ENCODE assay signal across 8 cellular contexts in the genomic region with DNA sequence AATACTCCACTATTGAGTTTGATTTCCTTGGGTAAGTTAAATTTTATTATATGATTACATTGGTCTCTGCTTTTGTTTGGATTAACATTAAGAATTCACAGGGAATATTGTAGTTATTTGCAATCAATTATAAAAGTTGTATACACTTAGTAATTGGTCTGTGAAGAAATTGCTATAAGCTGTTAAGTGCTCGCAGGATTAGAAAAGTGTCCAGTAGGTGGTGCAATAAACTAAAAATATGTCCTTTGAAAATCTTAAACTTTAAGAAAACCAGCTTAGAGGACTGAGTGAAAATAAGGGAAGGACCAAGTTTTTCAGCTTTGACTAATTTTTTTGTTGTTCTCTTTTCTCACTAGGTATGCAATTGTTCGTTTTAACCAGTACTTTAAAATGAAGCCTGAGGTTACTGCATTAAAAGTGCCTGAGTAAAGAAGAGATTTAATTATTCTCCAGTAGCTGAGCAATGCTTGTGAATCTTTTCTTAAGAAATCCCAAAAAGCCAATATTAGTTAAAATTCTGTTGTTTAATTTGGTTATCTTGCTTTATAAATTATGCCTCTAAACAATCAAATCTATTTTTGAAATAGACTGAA. TPM values are rescaled to one million over a fixed set of nuclear protein-coding genes. Genes with fewer than 3 reads are reported as not detected.
A peak's percentile ranks its signal among the peaks of the same experiment; 100 is the strongest.
DNase-seq lines count a peak whose midpoint lies in the region; ATAC-seq and TF ChIP-seq lines count a peak whose summit lies in the region.

No MANE protein-coding gene starts in this region.

- no peak overlapping the region for H2AFZ ChIP-seq in Karpas-422 (ENCODE audit: low read length)
- no peak overlapping the region for H2AFZ ChIP-seq in SU-DHL-6 (ENCODE audit: low read depth, low read length, severe bottlenecking)

- TF ChIP-seq POLR2A in thyroid gland (IDR thresholded peaks at IDR 0.05), result no peak

- DNase-seq in Karpas-422, result peak; percentile 80
- peak; percentile 6 for DNase-seq in germinal center (ENCODE audit: low spot score)
- no peak for DNase-seq in thyroid gland
- DNase-seq in SHP77 treated with DMSO at 0.1 percent for 48 hours (lab: John Stamatoyannopoulos, UW), result no peak
- no peak for DNase-seq in omental fat pad (ENCODE audit: low spot score)

- no peak overlapping the region for H3K4me2 ChIP-seq in Karpas-422 (ENCODE audit: low read depth, low read length, poor library complexity, severe bottlenecking)
- no peak overlapping the region for H3K4me2 ChIP-seq in SU-DHL-6 (ENCODE audit: low read depth, low read length, poor library complexity, severe bottlenecking)

- intact Hi-C loops in thyroid gland (cut with DNase I), result no loop called here

- H3K9ac ChIP-seq in Karpas-422 (ENCODE audit: low read length) (no peak overlapping the region), SU-DHL-6 (ENCODE audit: low read length) (no peak overlapping the region)

- peaks cover 36% of the 10 kb centered on the region; the same call in 1 of the 2 replicates for H3F3A ChIP-seq in SU-DHL-6 (ENCODE audit: insufficient read depth)

- no peaks in the 10 kb centered on the region for H3K9me2 ChIP-seq in Karpas-422 (replicated peaks; ENCODE audit: insufficient read depth, low read length)
- H3K9me2 ChIP-seq in SU-DHL-6 (replicated peaks; ENCODE audit: insufficient read depth, low read length), result no peaks in the 10 kb centered on the region

- ATAC-seq in GM18861 (IDR thresholded peaks at IDR 0.05; ENCODE audit: unreplicated experiment) (peak; percentile 30), omental fat pad (ENCODE audit: low FRiP score) (no peak)

- H3K79me2 ChIP-seq in Karpas-422 (ENCODE audit: low read length) (peaks cover 25% of the 10 kb centered on the region), SU-DHL-6 (ENCODE audit: insufficient read depth, low read length) (no peaks in the 10 kb centered on the region)

- no peaks in the 10 kb centered on the region for H3K9me3 ChIP-seq in Karpas-422 (ENCODE audit: low read length)
- H3K9me3 ChIP-seq in SU-DHL-6 (ENCODE audit: insufficient read depth, low read length), result no peaks in the 10 kb centered on the region
- no peaks in the 10 kb centered on the region for H3K9me3 ChIP-seq in thyroid gland

- 26% methylated on average over 2 of the region's 2 CpGs for WGBS in thyroid gland, 2 donors

- H3K4me3 ChIP-seq in Karpas-422 (ENCODE audit: low read length) (no peak overlapping the region), SU-DHL-6 (ENCODE audit: insufficient read depth, low read length, poor library complexity, severe bottlenecking) (no peak overlapping the region), thyroid gland (replicated peaks in 1 of 3) (no peak overlapping the region)

- no peaks in the 10 kb centered on the region for H3K27me3 ChIP-seq in Karpas-422 (ENCODE audit: low read length)
- H3K27me3 ChIP-seq in SU-DHL-6 (ENCODE audit: low read length), result no peaks in the 10 kb centered on the region
- no peaks in the 10 kb centered on the region for H3K27me3 ChIP-seq in thyroid gland

- H4K20me1 ChIP-seq in Karpas-422 (ENCODE audit: insufficient read depth, low read depth, low read length), result no peaks in the 10 kb centered on the region
- no peaks in the 10 kb centered on the region for H4K20me1 ChIP-seq in SU-DHL-6 (ENCODE audit: low read depth, low read length)

- peak; percentile 84 for TF ChIP-seq CTCF in C4-2B (conservative IDR thresholded peaks at IDR 0.05)
- peak; percentile 65 for TF ChIP-seq CTCF in SU-DHL-6 (IDR thresholded peaks at IDR 0.05; ENCODE audit: insufficient read depth, low read length, poor library complexity, severe bottlenecking)
- peak in 5 of 6 experiments; percentile 12 to 62 (median 33) for TF ChIP-seq CTCF in thyroid gland (IDR thresholded peaks at IDR 0.05)
- TF ChIP-seq CTCF in omental fat pad (IDR thresholded peaks at IDR 0.05), result no peak

- H3K4me1 ChIP-seq in Karpas-422 (ENCODE audit: low read length), result peaks cover 20% of the 10 kb centered on the region
- H3K4me1 ChIP-seq in thyroid gland, result no peaks in the 10 kb centered on the region

- H3K36me3 ChIP-seq in Karpas-422 (ENCODE audit: insufficient read depth, low read length), result peaks cover 40% of the 10 kb centered on the region; the same call in 1 of the 2 replicates
- peaks cover 21% of the 10 kb centered on the region for H3K36me3 ChIP-seq in SU-DHL-6 (ENCODE audit: low read length)
- no peaks in the 10 kb centered on the region for H3K36me3 ChIP-seq in thyroid gland

- H3K27ac ChIP-seq in C4-2B, result no peak overlapping the region
- H3K27ac ChIP-seq in Karpas-422 (ENCODE audit: low read length), result no peak overlapping the region
- H3K27ac ChIP-seq in SU-DHL-6 (ENCODE audit: low read depth, low read length), result no peak overlapping the region
- no peak overlapping the region for H3K27ac ChIP-seq in thyroid gland

RNA-seq across cellular contexts. Expression of a gene that starts 59.7 kb away (rescaled TPM):
- 43.9 and 93.7 TPM in 2 replicates for total RNA-seq in Karpas-422 (2014; rRNA removed; shearing (Covaris generic); ENCODE audit: low replicate concordance)
- total RNA-seq in thyroid gland, result 10 to 100 TPM; 50.0 to 78.2 (median 57.4) TPM
- total RNA-seq in omental fat pad, result 10 to 100 TPM; 26.1 to 41.3 (median 36.8) TPM

Comparison
In these comparisons a context has a peak if more than half of its experiments do, and no peak if none do; other contexts are left out.
1. CTCF ChIP-seq: peak in C4-2B (single experiment), SU-DHL-6 (single experiment) and thyroid gland (5 of 6); none in omental fat pad (0 of 3).
2. DNase-seq: peak in Karpas-422 (single experiment) and germinal center (single experiment); none in thyroid gland (0 of 2), SHP77 treated with DMSO at 0.1 percent for 48 hours (single experiment) and omental fat pad (single experiment).